In genomic region chr11:66020212-66020611, GRCh38 we compare ENCODE assay signal across 24 cellular contexts. TPM values are rescaled to one million over a fixed set of nuclear protein-coding genes. Genes with fewer than 3 reads are reported as not detected.
"Had no signal": no experiment of that assay in that cellular context is flagged by ENCODE, and none has a peak within 500 bp of the region (broad histone marks: within the 10 kb centered on the region; RNA-seq: fewer than 3 reads in every experiment).

No MANE protein-coding gene starts in this region.

- H3K4me3 Mint-ChIP-seq: activated CD8-positive, alpha-beta memory T cell treated with anti-CD3 and anti-CD28 coated beads, Interleukin-2, amount 10 ng/mL, durations not matched to agents 7 days and 5 days; activated naive CD8-positive, alpha-beta T cell treated with anti-CD3 and anti-CD28 coated beads for 36 hours; activated T-cell treated with anti-CD3 and anti-CD28 coated beads, Interleukin-2, amount 50 U/mL, for 24 hours; naive thymus-derived CD8-positive, alpha-beta T cell; stimulated activated naive CD8-positive, alpha-beta T cell treated with anti-CD3 and anti-CD28 coated beads, Interleukin-15, Interleukin-2, amounts not matched to agents 100 ng/mL and 50 ng/mL, for 24 hours; T-helper 17 cell had no signal

- ATAC-seq: activated CD8-positive, alpha-beta memory T cell treated with anti-CD3 and anti-CD28 coated beads, Interleukin-2, amount 10 ng/mL, durations not matched to agents 7 days and 5 days; naive thymus-derived CD8-positive, alpha-beta T cell; sciatic nerve had no signal

- H3K9me3 Mint-ChIP-seq: activated naive CD8-positive, alpha-beta T cell treated with anti-CD3 and anti-CD28 coated beads for 36 hours; activated T-cell treated with anti-CD3 and anti-CD28 coated beads, Interleukin-2, amount 50 U/mL, for 24 hours; naive thymus-derived CD8-positive, alpha-beta T cell; stimulated activated naive CD8-positive, alpha-beta T cell treated with anti-CD3 and anti-CD28 coated beads, Interleukin-15, Interleukin-2, amounts not matched to agents 100 ng/mL and 50 ng/mL, for 24 hours had no signal

- H3K27ac Mint-ChIP-seq: activated CD8-positive, alpha-beta memory T cell treated with anti-CD3 and anti-CD28 coated beads, Interleukin-2, amount 10 ng/mL, durations not matched to agents 7 days and 5 days; activated naive CD8-positive, alpha-beta T cell treated with anti-CD3 and anti-CD28 coated beads for 36 hours; naive thymus-derived CD8-positive, alpha-beta T cell; stimulated activated naive CD8-positive, alpha-beta T cell treated with anti-CD3 and anti-CD28 coated beads, Interleukin-15, Interleukin-2, amounts not matched to agents 100 ng/mL and 50 ng/mL, for 24 hours; T-helper 17 cell had no signal

- FAIRE-seq: bronchial epithelial cell, endometrium, TTC549 had no signal

- H3K27ac ChIP-seq: esophagus muscularis mucosa, testis had no signal

- H3K36me3 Mint-ChIP-seq: activated CD8-positive, alpha-beta memory T cell treated with anti-CD3 and anti-CD28 coated beads, Interleukin-2, amount 10 ng/mL, durations not matched to agents 7 days and 5 days; activated naive CD8-positive, alpha-beta T cell treated with anti-CD3 and anti-CD28 coated beads for 36 hours; naive thymus-derived CD8-positive, alpha-beta T cell had no signal

- DNase-seq: activated CD4-positive, alpha-beta T cell treated with anti-CD3 and anti-CD28 coated beads, Interleukin-2, amount 50 U/mL, for 4 hours; activated CD4-positive, CD25-positive, alpha-beta regulatory T cell; activated CD8-positive, alpha-beta memory T cell treated with anti-CD3 and anti-CD28 coated beads, Interleukin-2, amount 10 ng/mL, durations not matched to agents 7 days and 5 days; activated gamma-delta T cell; activated naive CD8-positive, alpha-beta T cell treated with anti-CD3 and anti-CD28 coated beads for 36 hours; activated T-cell treated with anti-CD3 and anti-CD28 coated beads, Interleukin-2, amount 50 U/mL, for 24 hours; anterior cingulate cortex; left cardiac atrium; occipital lobe; stimulated activated CD4-positive, alpha-beta T cell treated with anti-CD3 and anti-CD28 coated beads, Interleukin-2, amount 100 ng/mL, for 48 hours; stimulated activated CD8-positive, alpha-beta memory T cell treated with anti-CD3 and anti-CD28 coated beads, Interleukin-4, amount 100 ng/mL, for 48 hours; T-helper 17 cell; testis had no signal

RNA-seq across cellular contexts. Expression of gene CATSPER1, which starts 6.1 kb away (rescaled TPM):
- total RNA-seq: activated naive CD8-positive, alpha-beta T cell treated with anti-CD3 and anti-CD28 coated beads for 36 hours; chondrocyte; naive thymus-derived CD8-positive, alpha-beta T cell; occipital lobe; sciatic nerve; T-helper 17 cell had no signal

RNA-seq across cellular contexts. Expression of gene CST6, which starts 8.4 kb away (rescaled TPM):
- total RNA-seq: activated CD8-positive, alpha-beta memory T cell treated with anti-CD3 and anti-CD28 coated beads, Interleukin-2, amount 10 ng/mL, durations not matched to agents 7 days and 5 days; activated naive CD8-positive, alpha-beta T cell treated with anti-CD3 and anti-CD28 coated beads for 36 hours; chondrocyte; esophagus muscularis mucosa; mononuclear cell; naive thymus-derived CD8-positive, alpha-beta T cell; occipital lobe; T-helper 17 cell had no signal

RNA-seq across cellular contexts. Expression of gene GAL3ST3, which starts 28.7 kb away (rescaled TPM):
- total RNA-seq: activated CD8-positive, alpha-beta memory T cell treated with anti-CD3 and anti-CD28 coated beads, Interleukin-2, amount 10 ng/mL, durations not matched to agents 7 days and 5 days; bronchial epithelial cell; fibroblast of villous mesenchyme; lung; mononuclear cell; naive thymus-derived CD8-positive, alpha-beta T cell; sciatic nerve; T-helper 17 cell had no signal
